Comparison of ENCODE assay signal across 13 cellular contexts in the genomic region with DNA sequence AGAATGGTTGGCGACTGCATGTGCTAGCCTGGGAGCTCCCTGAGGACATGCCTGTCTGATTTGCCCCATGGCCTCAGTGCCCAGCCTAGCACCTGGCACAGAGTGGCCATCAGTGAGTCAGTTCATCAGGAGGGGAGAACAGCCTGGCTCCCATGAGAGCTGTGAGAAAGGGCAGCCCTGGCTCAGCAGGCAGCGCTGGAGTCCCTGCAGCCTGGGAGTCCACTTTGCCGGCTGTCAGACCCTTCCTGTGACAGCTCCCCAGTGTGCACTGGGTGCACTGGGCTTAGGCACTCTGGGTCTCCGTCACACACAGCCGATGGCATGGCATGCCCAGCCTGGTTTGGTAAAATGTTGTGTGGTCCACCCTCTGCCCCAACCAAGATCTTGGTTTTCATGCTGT. TPM values are rescaled to one million over a fixed set of nuclear protein-coding genes. Genes with fewer than 3 reads are reported as not detected.
DNase-seq lines count a peak whose midpoint lies in the region; ATAC-seq and TF ChIP-seq lines count a peak whose summit lies in the region.
"Had no signal": no experiment of that assay in that cellular context is flagged by ENCODE, and none has a peak within 500 bp of the region (broad histone marks: within the 10 kb centered on the region; RNA-seq: fewer than 3 reads in every experiment).

No MANE protein-coding gene starts in this region.

- no peak overlapping the region for H3K4me3 Mint-ChIP-seq in activated naive CD8-positive, alpha-beta T cell
- H3K4me3 Mint-ChIP-seq in activated naive CD8-positive, alpha-beta T cell treated with anti-CD3 and anti-CD28 coated beads, Interleukin-2, amount 50 U/mL, for 24 hours: no peak overlapping the region
- H3K4me3 Mint-ChIP-seq in WTC11: no peak overlapping the region
- H3K4me3 Mint-ChIP-seq: CD14-positive monocyte had no signal

- POLR2A ChIA-PET in WTC11 (lab: Charles Lee): no interaction called here

- no peak overlapping the region for H2AFZ ChIP-seq in osteoblast (ENCODE audit: low read length)
- no peak overlapping the region for H2AFZ ChIP-seq in MM.1S (ENCODE audit: low read length)

- H3F3A ChIP-seq in MM.1S (ENCODE audit: insufficient read depth, low read length): peaks cover 5% of the 10 kb centered on the region; the same call in 1 of the 2 replicates

- H3K9ac ChIP-seq in MM.1S (ENCODE audit: low read length): no peak overlapping the region

- H3K27ac Mint-ChIP-seq in activated naive CD8-positive, alpha-beta T cell: peak overlapping the region; percentile 61
- no peak overlapping the region for H3K27ac Mint-ChIP-seq in activated naive CD8-positive, alpha-beta T cell treated with anti-CD3 and anti-CD28 coated beads, Interleukin-2, amount 50 U/mL, for 24 hours
- no peak overlapping the region for H3K27ac Mint-ChIP-seq in WTC11
- H3K27ac Mint-ChIP-seq: CD14-positive monocyte had no signal

- no peaks in the 10 kb centered on the region for H3K9me2 ChIP-seq in MM.1S (replicated peaks; ENCODE audit: insufficient read depth, low read length)

- no peak overlapping the region for H3K27ac ChIP-seq in osteoblast (ENCODE audit: low read depth, low read length)
- no peak overlapping the region for H3K27ac ChIP-seq in MM.1S (ENCODE audit: low read length)
- H3K27ac ChIP-seq: HL-60 had no signal

- peaks cover 65% of the 10 kb centered on the region for H3K4me1 Mint-ChIP-seq in activated naive CD8-positive, alpha-beta T cell (ENCODE audit: low read depth)
- peaks cover 50% of the 10 kb centered on the region for H3K4me1 Mint-ChIP-seq in activated naive CD8-positive, alpha-beta T cell treated with anti-CD3 and anti-CD28 coated beads, Interleukin-2, amount 50 U/mL, for 24 hours
- peaks cover 48% of the 10 kb centered on the region for H3K4me1 Mint-ChIP-seq in WTC11

- H3K4me2 ChIP-seq in osteoblast (ENCODE audit: insufficient read depth, low read length) (no peak overlapping the region), MM.1S (ENCODE audit: low read depth, low read length) (no peak overlapping the region)

- H3K36me3 Mint-ChIP-seq in activated naive CD8-positive, alpha-beta T cell: no peaks in the 10 kb centered on the region
- no peaks in the 10 kb centered on the region for H3K36me3 Mint-ChIP-seq in activated naive CD8-positive, alpha-beta T cell treated with anti-CD3 and anti-CD28 coated beads, Interleukin-2, amount 50 U/mL, for 24 hours (ENCODE audit: low read depth)
- H3K36me3 Mint-ChIP-seq in WTC11: no peaks in the 10 kb centered on the region

- H3K9me3 Mint-ChIP-seq in activated naive CD8-positive, alpha-beta T cell (ENCODE audit: low read depth): no peaks in the 10 kb centered on the region
- H3K9me3 Mint-ChIP-seq in activated naive CD8-positive, alpha-beta T cell treated with anti-CD3 and anti-CD28 coated beads, Interleukin-2, amount 50 U/mL, for 24 hours: no peaks in the 10 kb centered on the region
- H3K9me3 Mint-ChIP-seq in WTC11: no peaks in the 10 kb centered on the region
- H3K9me3 Mint-ChIP-seq: CD14-positive monocyte had no signal

- H3K27me3 Mint-ChIP-seq in activated naive CD8-positive, alpha-beta T cell: no peaks in the 10 kb centered on the region
- H3K27me3 Mint-ChIP-seq in activated naive CD8-positive, alpha-beta T cell treated with anti-CD3 and anti-CD28 coated beads, Interleukin-2, amount 50 U/mL, for 24 hours: no peaks in the 10 kb centered on the region
- H3K27me3 Mint-ChIP-seq in WTC11 (ENCODE audit: low read depth): no peaks in the 10 kb centered on the region; the same call in 1 of the 2 replicates

- H4K20me1 ChIP-seq in osteoblast (ENCODE audit: insufficient read depth, low read length): peaks cover 9% of the 10 kb centered on the region
- no peaks in the 10 kb centered on the region; the same call in 1 of the 2 replicates for H4K20me1 ChIP-seq in MM.1S (ENCODE audit: insufficient read depth, low read length)

- DNase-seq in activated naive CD8-positive, alpha-beta T cell treated with anti-CD3 and anti-CD28 coated beads, Interleukin-2, amount 50 U/mL, for 24 hours: no peak
- DNase-seq in islet precursor cell (peak; percentile 42), osteoblast (ENCODE audit: insufficient read length, low spot score, missing footprints) (peak; percentile 73), NCI-H2107 treated with DMSO at 0.1 percent for 48 hours (lab: John Stamatoyannopoulos, UW; ENCODE audit: unreplicated experiment) (no peak), MM.1S (no peak), NCI-H2081 treated with DMSO at 0.1 percent for 48 hours (lab: John Stamatoyannopoulos, UW) (no peak), WTC11 (ENCODE audit: low spot score) (no peak)
- DNase-seq: NCI-H748 treated with DMSO at 0.1 percent for 48 hours had no signal

- H3K9me3 ChIP-seq in osteoblast (ENCODE audit: low read depth, low read length) (no peaks in the 10 kb centered on the region), MM.1S (replicated peaks; ENCODE audit: insufficient read depth, low read length) (no peaks in the 10 kb centered on the region)

- TF ChIP-seq CTCF in osteoblast (IDR thresholded peaks at IDR 0.05; ENCODE audit: extremely low read depth, low read depth, low read length) (no peak), MM.1S (IDR thresholded peaks at IDR 0.05; ENCODE audit: low read length) (no peak), WTC11 (IDR thresholded peaks at IDR 0.05) (no peak)

- no peak for ATAC-seq in activated naive CD8-positive, alpha-beta T cell treated with anti-CD3 and anti-CD28 coated beads, Interleukin-2, amount 50 U/mL, for 24 hours
- ATAC-seq in WTC11: no peak

- H3K4me1 ChIP-seq in osteoblast (ENCODE audit: insufficient read depth, low read length) (peaks cover 30% of the 10 kb centered on the region), MM.1S (ENCODE audit: low read length) (no peaks in the 10 kb centered on the region)

- H3K79me2 ChIP-seq in osteoblast (ENCODE audit: insufficient read depth, low read length) (no peaks in the 10 kb centered on the region), MM.1S (ENCODE audit: low read length) (no peaks in the 10 kb centered on the region)

- H3K36me3 ChIP-seq in osteoblast (ENCODE audit: insufficient read depth, low read length): no peaks in the 10 kb centered on the region
- peaks cover 6% of the 10 kb centered on the region; the same call in 1 of the 2 replicates for H3K36me3 ChIP-seq in MM.1S (replicated peaks; ENCODE audit: insufficient read depth, low read length)

- CTCF ChIA-PET in WTC11 (lab: Charles Lee): interaction anchor here (0.6 to 2.6 kb wide), 47 partner anchors 9 to 663 kb away, joined by 3 to 38 read pairs (median 6); partner anchors contain the start of genes LDLRAP1, MAN1C1, MTFR1L and SELENON

- H3K27me3 ChIP-seq in osteoblast (ENCODE audit: insufficient read depth, low read length): peaks cover 9% of the 10 kb centered on the region
- no peaks in the 10 kb centered on the region for H3K27me3 ChIP-seq in MM.1S (replicated peaks; ENCODE audit: insufficient read depth, low read length)

- H3K4me3 ChIP-seq in osteoblast (ENCODE audit: insufficient read depth, low read length) (no peak overlapping the region), MM.1S (ENCODE audit: low read length) (no peak overlapping the region)
- H3K4me3 ChIP-seq: GM12878 had no signal

TF ChIP-seq in WTC11, 78 proteins besides CTCF, POLR2A, EP300 and RAD21 (continues in another document):
- TF ChIP-seq ESRRA (CRISPR knock-in tag; IDR thresholded peaks at IDR 0.05; ENCODE audit: borderline replicate concordance): no peak
- TF ChIP-seq ARID4B (CRISPR knock-in tag; IDR thresholded peaks at IDR 0.05; ENCODE audit: borderline replicate concordance): no peak
- TF ChIP-seq TEAD4 (CRISPR knock-in tag; IDR thresholded peaks at IDR 0.05): no peak
- TF ChIP-seq, protein P1, sequence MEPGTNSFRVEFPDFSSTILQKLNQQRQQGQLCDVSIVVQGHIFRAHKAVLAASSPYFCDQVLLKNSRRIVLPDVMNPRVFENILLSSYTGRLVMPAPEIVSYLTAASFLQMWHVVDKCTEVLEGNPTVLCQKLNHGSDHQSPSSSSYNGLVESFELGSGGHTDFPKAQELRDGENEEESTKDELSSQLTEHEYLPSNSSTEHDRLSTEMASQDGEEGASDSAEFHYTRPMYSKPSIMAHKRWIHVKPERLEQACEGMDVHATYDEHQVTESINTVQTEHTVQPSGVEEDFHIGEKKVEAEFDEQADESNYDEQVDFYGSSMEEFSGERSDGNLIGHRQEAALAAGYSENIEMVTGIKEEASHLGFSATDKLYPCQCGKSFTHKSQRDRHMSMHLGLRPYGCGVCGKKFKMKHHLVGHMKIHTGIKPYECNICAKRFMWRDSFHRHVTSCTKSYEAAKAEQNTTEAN (CRISPR knock-in tag; IDR thresholded peaks at IDR 0.05): no peak

RNA-seq across cellular contexts. Expression of gene LDLRAP1, which starts 28.7 kb away (rescaled TPM):
- 18.5 and 22.1 TPM in 2 replicates for total RNA-seq in osteoblast
- total RNA-seq in WTC11 (2021): 14.1 to 16.3 TPM (median 14.2 TPM) in 3 replicates

RNA-seq across cellular contexts. Expression of gene MAN1C1, which starts 44.5 kb away (rescaled TPM):
- total RNA-seq in osteoblast: 16.3 and 28.0 TPM in 2 replicates
- 10.4 to 16.8 TPM (median 12.2 TPM) in 3 replicates for total RNA-seq in WTC11 (2021)
- total RNA-seq: HT1080 had no signal

Comparison
In these comparisons a context has a peak if more than half of its experiments do, and no peak if none do; other contexts are left out.
1. DNase-seq: peak in islet precursor cell (single experiment) and osteoblast (single experiment); none in activated naive CD8-positive, alpha-beta T cell treated with anti-CD3 and anti-CD28 coated beads, Interleukin-2, amount 50 U/mL, for 24 hours (single experiment), NCI-H2107 treated with DMSO at 0.1 percent for 48 hours (single experiment), MM.1S (single experiment), NCI-H2081 treated with DMSO at 0.1 percent for 48 hours (single experiment) and WTC11 (single experiment).